ENCODE assay signal across 20 cellular contexts in the genomic region with DNA sequence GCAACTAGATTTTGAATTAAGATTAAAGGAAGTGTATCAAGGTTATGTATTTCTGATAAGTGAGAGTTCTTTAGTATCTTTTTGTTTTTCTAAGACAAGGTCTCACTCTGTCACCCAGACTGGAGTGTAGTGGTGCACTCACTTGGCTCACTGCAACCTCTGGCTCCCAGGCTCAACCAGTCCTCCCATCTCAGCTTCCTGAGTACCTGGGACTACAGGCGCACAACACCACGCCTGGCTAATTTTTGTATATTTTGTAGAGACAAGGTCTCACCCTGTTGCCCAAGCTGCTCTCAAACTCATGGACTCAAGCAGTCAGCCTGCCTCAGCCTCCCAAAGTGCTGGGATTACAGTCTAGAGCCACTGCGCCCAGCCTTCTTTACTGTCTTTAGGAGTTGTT.
"Had no signal": no experiment of that assay in that cellular context is flagged by ENCODE, and none has a peak within 500 bp of the region (broad histone marks: within the 10 kb centered on the region; RNA-seq: fewer than 3 reads in every experiment).

No MANE protein-coding gene starts in this region.

- H3K4me3 Mint-ChIP-seq: activated CD4-positive, alpha-beta T cell treated with anti-CD3 and anti-CD28 coated beads, Interleukin-2, amount 10 ng/mL, durations not matched to agents 7 days and 5 days; brain; endodermal cell; nephron progenitor cell had no signal

- H3K9me3 ChIP-seq: SK-N-SH had no signal

- ATAC-seq: activated CD4-positive, CD25-positive, alpha-beta regulatory T cell treated with anti-CD3 and anti-CD28 coated beads, Interleukin-2, amount 50 U/mL, for 24 hours; foreskin keratinocyte; sciatic nerve had no signal

- H3K4me3 ChIP-seq: dorsolateral prefrontal cortex, hepatocyte, smooth muscle cell had no signal

- H3K27me3 ChIP-seq: dorsolateral prefrontal cortex, foreskin keratinocyte, hepatocyte had no signal

- H3K9me3 Mint-ChIP-seq: activated CD4-positive, alpha-beta T cell treated with anti-CD3 and anti-CD28 coated beads, Interleukin-2, amount 10 ng/mL, durations not matched to agents 7 days and 5 days; brain; endodermal cell; nephron progenitor cell had no signal

- DNase-seq: activated CD4-positive, alpha-beta T cell treated with anti-CD3 and anti-CD28 coated beads, Interleukin-2, amount 10 ng/mL, durations not matched to agents 7 days and 5 days; activated effector memory CD4-positive, alpha-beta T cell treated with anti-CD3 and anti-CD28 coated beads, Interleukin-2, amount 50 U/mL, for 16 hours; activated T-cell treated with anti-CD3 and anti-CD28 coated beads, Interleukin-2, amount 50 U/mL, for 1 hour; anterior cingulate cortex; caudate nucleus; dorsolateral prefrontal cortex; endodermal cell; foreskin keratinocyte; nephron progenitor cell; nucleus accumbens; SK-N-SH; stimulated activated CD4-positive, alpha-beta T cell treated with anti-CD3 and anti-CD28 coated beads, Interleukin-4, amount 100 ng/mL, for 1 hour; T-helper 1 cell; T1000 had no signal

- H3K27ac ChIP-seq: epithelial cell of prostate, foreskin keratinocyte, hepatocyte had no signal

- H3K27me3 Mint-ChIP-seq: activated CD4-positive, alpha-beta T cell treated with anti-CD3 and anti-CD28 coated beads, Interleukin-2, amount 10 ng/mL, durations not matched to agents 7 days and 5 days; brain had no signal

- H3K4me1 Mint-ChIP-seq: brain, endodermal cell, nephron progenitor cell had no signal

- H3K4me1 ChIP-seq: foreskin keratinocyte had no signal

- H3K27ac Mint-ChIP-seq: activated CD4-positive, alpha-beta T cell treated with anti-CD3 and anti-CD28 coated beads, Interleukin-2, amount 10 ng/mL, durations not matched to agents 7 days and 5 days; endodermal cell; nephron progenitor cell had no signal
